23 cellular contexts compared by ENCODE assay signal in genomic region chr7:99790407-99790806, GRCh38. TPM values are rescaled to one million over a fixed set of nuclear protein-coding genes. Genes with fewer than 3 reads are reported as not detected.
A peak's percentile ranks its signal among the peaks of the same experiment; 100 is the strongest.
DNase-seq lines count a peak whose midpoint lies in the region; ATAC-seq, FAIRE-seq and TF ChIP-seq lines count a peak whose summit lies in the region.
"Had no signal": no experiment of that assay in that cellular context is flagged by ENCODE, and none has a peak within 500 bp of the region (broad histone marks: within the 10 kb centered on the region; RNA-seq: fewer than 3 reads in every experiment).

No MANE protein-coding gene starts in this region.

- no peak overlapping the region for H3K4me3 Mint-ChIP-seq in astrocyte (ENCODE audit: unreplicated experiment)
- H3K4me3 Mint-ChIP-seq: CD8-positive, alpha-beta memory T cell; IgD-negative memory B cell had no signal

- POLR2A ChIA-PET in HepG2 (lab: Yijun Ruan, JAX): no interaction called here

- TF ChIP-seq CTCF in liver (IDR thresholded peaks at IDR 0.05; ENCODE audit: low read depth, low read length, missing input control) (no peak), HepG2 (CRISPR knock-in tag; IDR thresholded peaks at IDR 0.05) (no peak), astrocyte (IDR thresholded peaks at IDR 0.05; ENCODE audit: insufficient read depth, low read depth, low read length) (no peak), WERI-Rb-1 (IDR thresholded peaks at IDR 0.05; ENCODE audit: low read depth, low read length) (no peak)

- H3K27me3 ChIP-seq in liver (ENCODE audit: control insufficient read depth in 4 of 4, insufficient read depth in 4 of 4, low read length in 3 of 4) (no peaks in the 10 kb centered on the region), HepG2 (ENCODE audit: control insufficient read depth in 1 of 2, insufficient read depth in 2 of 2, low read length in 2 of 2) (no peaks in the 10 kb centered on the region), astrocyte (ENCODE audit: insufficient read depth, low read length) (no peaks in the 10 kb centered on the region), WERI-Rb-1 (ENCODE audit: insufficient read depth, low read depth, severe bottlenecking) (peaks cover 33% of the 10 kb centered on the region)
- H3K27me3 ChIP-seq: Peyer's patch had no signal

- TF ChIP-seq RAD21 in liver (IDR thresholded peaks at IDR 0.05): no peak
- TF ChIP-seq RAD21 in HepG2 (CRISPR knock-in tag; IDR thresholded peaks at IDR 0.05): no peak

- BruUV-seq in HepG2 (replicated peaks; lab: Mats Ljungman, UMichigan): no TSS peak

- DNase-seq in HepG2 (ENCODE audit: low spot score) (no peak), astrocyte (ENCODE audit: low read depth) (no peak), kidney tubule cell (ENCODE audit: low spot score) (peak; percentile 74), NCI-H1930 (lab: John Stamatoyannopoulos, UW) (no peak), WERI-Rb-1 (no peak), hippocampal formation (lab: John Stamatoyannopoulos, UW) (no peak)
- DNase-seq: C1 segment of cervical spinal cord; CD8-positive, alpha-beta memory T cell; DMS53; Karpas-422; NCI-H1092 treated with DMSO at 0.1 percent for 48 hours; NCI-H146; NCI-H2081; NCI-H446 treated with DMSO at 0.1 percent for 48 hours; NCI-H69; NK-92 treated with Interleukin-12 subunit alpha and Interleukin-12 subunit beta, amount 100 ng/mL, for 24 hours; Peyer's patch; Right ventricle myocardium superior had no signal

- H2AFZ ChIP-seq in HepG2 (ENCODE audit: low read length) (no peak overlapping the region), astrocyte (ENCODE audit: low read depth, low read length) (no peak overlapping the region)

- no peaks in the 10 kb centered on the region for H3K36me3 Mint-ChIP-seq in astrocyte (ENCODE audit: low read depth, unreplicated experiment)
- H3K36me3 Mint-ChIP-seq: CD8-positive, alpha-beta memory T cell; IgD-negative memory B cell had no signal

- in situ Hi-C loops in HepG2 (cut with HindIII; ENCODE audit: extremely low pct_ligation_motif_present, low pct_unique_long_range_greater_than_20kb): no loop called here

- peaks cover 14% of the 10 kb centered on the region for H3K4me1 Mint-ChIP-seq in astrocyte (ENCODE audit: low read depth, unreplicated experiment)
- H3K4me1 Mint-ChIP-seq: IgD-negative memory B cell had no signal

- intact Hi-C loops in HepG2 (cut with micrococcal nuclease; ENCODE audit: unreplicated experiment): no loop called here

- H3K9ac ChIP-seq in liver (ENCODE audit: low read depth in 1 of 2, low read length in 2 of 2) (no peak overlapping the region), HepG2 (ENCODE audit: insufficient read depth, low read depth, low read length) (no peak overlapping the region), astrocyte (ENCODE audit: low read length) (no peak overlapping the region)

- peaks cover 10% of the 10 kb centered on the region for H3K27me3 Mint-ChIP-seq in astrocyte (ENCODE audit: low read depth, unreplicated experiment)

- H3K27ac ChIP-seq in liver (ENCODE audit: low read depth in 1 of 2, low read length in 2 of 2): peak overlapping the region; percentile 91 to 96
- no peak overlapping the region for H3K27ac ChIP-seq in HepG2 (ENCODE audit: extremely low read length, insufficient read depth, low read length)
- no peak overlapping the region for H3K27ac ChIP-seq in astrocyte (ENCODE audit: low read depth, low read length)
- no peak overlapping the region for H3K27ac ChIP-seq in WERI-Rb-1
- H3K27ac ChIP-seq: Peyer's patch had no signal

- no peak for ATAC-seq in HepG2

- H3K4me2 ChIP-seq in HepG2 (ENCODE audit: low read depth, low read length) (no peak overlapping the region), astrocyte (ENCODE audit: low read length) (no peak overlapping the region)

- H3K36me3 ChIP-seq in liver (ENCODE audit: control insufficient read depth in 4 of 4, insufficient read depth in 3 of 4, low read depth in 1 of 4, low read length in 3 of 4): no peaks in the 10 kb centered on the region
- no peaks in the 10 kb centered on the region for H3K36me3 ChIP-seq in HepG2 (replicated peaks in 1 of 2; ENCODE audit: control insufficient read depth in 1 of 2, insufficient read depth in 2 of 2, low read length in 2 of 2)
- H3K36me3 ChIP-seq in astrocyte (ENCODE audit: insufficient read depth, low read length): no peaks in the 10 kb centered on the region
- H3K36me3 ChIP-seq in WERI-Rb-1: no peaks in the 10 kb centered on the region
- H3K36me3 ChIP-seq: Peyer's patch had no signal

- 85% methylated on average over 3 of the region's 3 CpGs for WGBS in liver
- WGBS in HepG2 (ENCODE audit: low lambda C conversion rate): 89% methylated on average over 3 of the region's 3 CpGs

- H3K9me3 ChIP-seq in liver (ENCODE audit: control insufficient read depth in 4 of 4, low read length in 3 of 4) (no peaks in the 10 kb centered on the region), HepG2 (ENCODE audit: low read length) (no peaks in the 10 kb centered on the region), astrocyte (ENCODE audit: insufficient read depth, low read depth, low read length) (no peaks in the 10 kb centered on the region), WERI-Rb-1 (ENCODE audit: severe bottlenecking) (no peaks in the 10 kb centered on the region)
- H3K9me3 ChIP-seq: Peyer's patch had no signal

- peaks cover 2% of the 10 kb centered on the region for H3K9me3 Mint-ChIP-seq in astrocyte (ENCODE audit: unreplicated experiment)
- H3K9me3 Mint-ChIP-seq: CD8-positive, alpha-beta memory T cell; IgD-negative memory B cell had no signal

- no peaks in the 10 kb centered on the region for H4K20me1 ChIP-seq in HepG2 (ENCODE audit: insufficient read depth, low read length)
- H4K20me1 ChIP-seq in astrocyte (ENCODE audit: insufficient read depth, low read length): no peaks in the 10 kb centered on the region

- H3K4me1 ChIP-seq in liver (ENCODE audit: control insufficient read depth in 4 of 4, insufficient read depth in 4 of 4, low read length in 3 of 4) (peaks cover 13 to 47% (median 32%) of the 10 kb centered on the region in 4 donors), HepG2 (ENCODE audit: insufficient read depth, low read length) (peaks cover 59% of the 10 kb centered on the region), astrocyte (ENCODE audit: insufficient read depth, low read length) (peaks cover 11% of the 10 kb centered on the region)

- CTCF ChIA-PET in HepG2 (lab: Yijun Ruan, JAX; ENCODE audit: low intra/inter-chr PET ratio, low total read pairs): no interaction called here

- H3K4me3 ChIP-seq in liver (ENCODE audit: low read depth in 1 of 3, low read length in 3 of 3): no peak overlapping the region
- no peak overlapping the region for H3K4me3 ChIP-seq in HepG2 (replicated peaks in 1 of 3; ENCODE audit: insufficient read depth in 1 of 3, low read depth in 2 of 3, low read length in 3 of 3)
- H3K4me3 ChIP-seq in astrocyte (ENCODE audit: insufficient read depth, low read depth, low read length): no peak overlapping the region
- H3K4me3 ChIP-seq in WERI-Rb-1 (ENCODE audit: low read depth, low read length): no peak overlapping the region
- H3K4me3 ChIP-seq: Peyer's patch had no signal

- no peak for TF ChIP-seq POLR2A in HepG2 (IDR thresholded peaks at IDR 0.05; ENCODE audit: insufficient read depth in 1 of 2, low read depth in 2 of 2, low read length in 2 of 2)

- FAIRE-seq in HepG2 (lab: Jason Lieb, UNC) (no peak), astrocyte (lab: Jason Lieb, UNC) (no peak)
- FAIRE-seq: GM12891, GM19239, HTR-8/SVneo had no signal

- H3K27ac Mint-ChIP-seq in astrocyte (ENCODE audit: unreplicated experiment): peak overlapping the region; percentile 5
- H3K27ac Mint-ChIP-seq: CD8-positive, alpha-beta memory T cell; IgD-negative memory B cell had no signal

- H3K79me2 ChIP-seq in HepG2 (ENCODE audit: insufficient read depth, low read length) (no peaks in the 10 kb centered on the region), astrocyte (ENCODE audit: insufficient read depth, low read length) (no peaks in the 10 kb centered on the region)

- no peak for TF ChIP-seq EP300 in HepG2 (IDR thresholded peaks at IDR 0.05; ENCODE audit: low read depth in 2 of 2, low read length in 2 of 2)
- no peak for TF ChIP-seq EP300 in HepG2 (CRISPR knock-in tag; IDR thresholded peaks at IDR 0.05; ENCODE audit: borderline replicate concordance)

RNA-seq across cellular contexts. Expression of gene CYP3A4, which starts 6.4 kb away (rescaled TPM):
- 100 to 1,000 TPM in 1 of 2 donors, under 1 TPM in 1; 0.51 to 138 TPM for total RNA-seq in liver
- 1,000 to 10,000 TPM in 1 of 2 donors, 100 to 1,000 TPM in 1; 440 to 1,082 TPM for polyA plus RNA-seq in liver
- total RNA-seq in HepG2 (2016; rRNA removed; fragmentation: Illumina TruSeq; extraction: Trizol): 0.11 and 0.35 TPM in 2 replicates
- total RNA-seq in HepG2 (2016; cell fraction: cytosol; rRNA removed; fragmentation: Illumina TruSeq; extraction: Trizol; ENCODE audit: low read depth): 0.09 TPM in 1 of 2 replicates, not detected in the other
- 0.17 and 0.18 TPM in 2 replicates for total RNA-seq in HepG2 (2016; cell fraction: insoluble cytoplasmic fraction; rRNA removed; fragmentation: Illumina TruSeq; extraction: Trizol)
- 0.25 and 0.28 TPM in 2 replicates for total RNA-seq in HepG2 (2016; cell fraction: membrane; rRNA removed; fragmentation: Illumina TruSeq; extraction: Trizol)
- total RNA-seq in HepG2 (2016; cell fraction: nucleus; rRNA removed; fragmentation: Illumina TruSeq; extraction: Trizol): 0.53 TPM in 1 of 2 replicates, not detected in the other
- polyA plus RNA-seq in HepG2 (2011; rRNA removed): 0.07 and 0.24 TPM in 2 replicates
- 0.07 and 0.10 TPM in 2 replicates for polyA plus RNA-seq in HepG2 (2011; cell fraction: cytosol; rRNA removed)
- polyA plus RNA-seq in HepG2 (2011; cell fraction: nucleus; rRNA removed): 0.13 and 0.28 TPM in 2 replicates
- 0.32 and 0.55 TPM in 2 replicates for polyA plus RNA-seq in HepG2 (2012)
- 0.09 TPM in 1 of 2 replicates, not detected in the other for polyA plus RNA-seq in HepG2 (2016; cell fraction: cytosol; fragmentation: Illumina TruSeq; extraction: Trizol; ENCODE audit: low read depth)
- polyA plus RNA-seq in HepG2 (2016; cell fraction: insoluble cytoplasmic fraction; fragmentation: Illumina TruSeq; extraction: Trizol; ENCODE audit: low read depth): 0.21 and 0.24 TPM in 2 replicates
- polyA plus RNA-seq in HepG2 (2016; cell fraction: membrane; fragmentation: Illumina TruSeq; extraction: Trizol; ENCODE audit: low read depth): 0.07 and 0.09 TPM in 2 replicates
- 0.31 and 0.35 TPM in 2 replicates for polyA plus RNA-seq in HepG2 (2016; cell fraction: nucleus; fragmentation: Illumina TruSeq; extraction: Trizol; ENCODE audit: insufficient read depth, low read depth)
- polyA minus RNA-seq in HepG2 (2011; rRNA and poly(A)+ RNA removed; ENCODE audit: low replicate concordance): 0.08 TPM in 1 of 2 replicates, not detected in the other
- polyA minus RNA-seq in HepG2 (2011; cell fraction: cytosol; rRNA and poly(A)+ RNA removed): not detected in 2 replicates
- 0.75 TPM in 1 of 2 replicates, not detected in the other for polyA minus RNA-seq in HepG2 (2011; cell fraction: nucleus; rRNA and poly(A)+ RNA removed)
- total RNA-seq in astrocyte: not detected in 2 replicates
- total RNA-seq: CD8-positive, alpha-beta memory T cell had no signal
- polyA plus RNA-seq: CD8-positive, alpha-beta memory T cell; IgD-negative memory B cell had no signal

RNA-seq across cellular contexts. Expression of gene CYP3A43, which starts 37.4 kb away (rescaled TPM):
- 10 to 100 TPM in 1 of 2 donors, under 1 TPM in 1; 0.61 to 75.3 TPM for total RNA-seq in liver
- polyA plus RNA-seq in liver: 10 to 100 TPM in 1 of 2 donors, 1 to 10 TPM in 1; 4.6 to 35.1 TPM
- total RNA-seq in HepG2 (2016; rRNA removed; fragmentation: Illumina TruSeq; extraction: Trizol): 0.55 and 3.1 TPM in 2 replicates
- total RNA-seq in HepG2 (2016; cell fraction: cytosol; rRNA removed; fragmentation: Illumina TruSeq; extraction: Trizol; ENCODE audit: low read depth): 0.53 and 1.0 TPM in 2 replicates
- total RNA-seq in HepG2 (2016; cell fraction: insoluble cytoplasmic fraction; rRNA removed; fragmentation: Illumina TruSeq; extraction: Trizol): 0.18 and 2.9 TPM in 2 replicates
- total RNA-seq in HepG2 (2016; cell fraction: membrane; rRNA removed; fragmentation: Illumina TruSeq; extraction: Trizol): 0.31 and 0.69 TPM in 2 replicates
- total RNA-seq in HepG2 (2016; cell fraction: nucleus; rRNA removed; fragmentation: Illumina TruSeq; extraction: Trizol): 5.4 and 8.3 TPM in 2 replicates
- 2.3 and 2.4 TPM in 2 replicates for polyA plus RNA-seq in HepG2 (2011; rRNA removed)
- polyA plus RNA-seq in HepG2 (2011; cell fraction: cytosol; rRNA removed): 0.54 and 0.79 TPM in 2 replicates
- 3.7 and 7.4 TPM in 2 replicates for polyA plus RNA-seq in HepG2 (2011; cell fraction: nucleus; rRNA removed)
- polyA plus RNA-seq in HepG2 (2012): 1.7 and 4.7 TPM in 2 replicates
- polyA plus RNA-seq in HepG2 (2016; cell fraction: cytosol; fragmentation: Illumina TruSeq; extraction: Trizol; ENCODE audit: low read depth): 0.09 and 0.25 TPM in 2 replicates
- polyA plus RNA-seq in HepG2 (2016; cell fraction: insoluble cytoplasmic fraction; fragmentation: Illumina TruSeq; extraction: Trizol; ENCODE audit: low read depth): 0.34 TPM in 1 of 2 replicates, not detected in the other
- polyA plus RNA-seq in HepG2 (2016; cell fraction: membrane; fragmentation: Illumina TruSeq; extraction: Trizol; ENCODE audit: low read depth): 0.28 TPM in 1 of 2 replicates, not detected in the other
- polyA plus RNA-seq in HepG2 (2016; cell fraction: nucleus; fragmentation: Illumina TruSeq; extraction: Trizol; ENCODE audit: insufficient read depth, low read depth): 5.7 and 6.2 TPM in 2 replicates
- polyA minus RNA-seq in HepG2 (2011; rRNA and poly(A)+ RNA removed; ENCODE audit: low replicate concordance): not detected in 2 replicates
- polyA minus RNA-seq in HepG2 (2011; cell fraction: cytosol; rRNA and poly(A)+ RNA removed): not detected in 2 replicates
- polyA minus RNA-seq in HepG2 (2011; cell fraction: nucleus; rRNA and poly(A)+ RNA removed): 7.3 and 8.2 TPM in 2 replicates
- not detected in 2 replicates for total RNA-seq in astrocyte
- total RNA-seq: CD8-positive, alpha-beta memory T cell; Right ventricle myocardium superior had no signal
- polyA plus RNA-seq: CD8-positive, alpha-beta memory T cell; IgD-negative memory B cell had no signal

RNA-seq across cellular contexts. Expression of gene CYP3A7, which starts 55.4 kb away (rescaled TPM):
- total RNA-seq in liver (1,000 to 10,000 TPM in 1 of 2 donors, 10 to 100 TPM in 1; 81.2 to 2,448 TPM), HepG2 (2016; rRNA removed; fragmentation: Illumina TruSeq; extraction: Trizol) (6.4 and 6.6 TPM in 2 replicates), astrocyte (not detected in 2 replicates)
- polyA plus RNA-seq in liver (10 to 100 TPM; 36.1 to 85.6 TPM), HepG2 (2011; rRNA removed) (5.7 and 5.8 TPM in 2 replicates)
- 1.1 and 1.4 TPM in 2 replicates for total RNA-seq in HepG2 (2016; cell fraction: cytosol; rRNA removed; fragmentation: Illumina TruSeq; extraction: Trizol; ENCODE audit: low read depth)
- total RNA-seq in HepG2 (2016; cell fraction: insoluble cytoplasmic fraction; rRNA removed; fragmentation: Illumina TruSeq; extraction: Trizol): 5.7 and 6.4 TPM in 2 replicates
- total RNA-seq in HepG2 (2016; cell fraction: membrane; rRNA removed; fragmentation: Illumina TruSeq; extraction: Trizol): 2.3 and 2.5 TPM in 2 replicates
- 6.7 and 7.7 TPM in 2 replicates for total RNA-seq in HepG2 (2016; cell fraction: nucleus; rRNA removed; fragmentation: Illumina TruSeq; extraction: Trizol)
- polyA plus RNA-seq in HepG2 (2011; cell fraction: cytosol; rRNA removed): 1.5 and 3.1 TPM in 2 replicates
- 5.9 and 6.8 TPM in 2 replicates for polyA plus RNA-seq in HepG2 (2011; cell fraction: nucleus; rRNA removed)
- polyA plus RNA-seq in HepG2 (2012): 10.4 and 10.9 TPM in 2 replicates
- 0.79 and 0.80 TPM in 2 replicates for polyA plus RNA-seq in HepG2 (2016; cell fraction: cytosol; fragmentation: Illumina TruSeq; extraction: Trizol; ENCODE audit: low read depth)
- 5.8 and 6.0 TPM in 2 replicates for polyA plus RNA-seq in HepG2 (2016; cell fraction: insoluble cytoplasmic fraction; fragmentation: Illumina TruSeq; extraction: Trizol; ENCODE audit: low read depth)
- 1.9 and 2.2 TPM in 2 replicates for polyA plus RNA-seq in HepG2 (2016; cell fraction: membrane; fragmentation: Illumina TruSeq; extraction: Trizol; ENCODE audit: low read depth)
- 7.5 and 7.8 TPM in 2 replicates for polyA plus RNA-seq in HepG2 (2016; cell fraction: nucleus; fragmentation: Illumina TruSeq; extraction: Trizol; ENCODE audit: insufficient read depth, low read depth)
- polyA minus RNA-seq in HepG2 (2011; rRNA and poly(A)+ RNA removed; ENCODE audit: low replicate concordance): 0.38 TPM in 1 of 2 replicates, not detected in the other
- 1.8 and 1.9 TPM in 2 replicates for polyA minus RNA-seq in HepG2 (2011; cell fraction: cytosol; rRNA and poly(A)+ RNA removed)
- polyA minus RNA-seq in HepG2 (2011; cell fraction: nucleus; rRNA and poly(A)+ RNA removed): 5.2 and 8.2 TPM in 2 replicates
- total RNA-seq: CD8-positive, alpha-beta memory T cell; Right ventricle myocardium superior had no signal
- polyA plus RNA-seq: CD8-positive, alpha-beta memory T cell; IgD-negative memory B cell had no signal

Comparison
In these comparisons a context has a peak if more than half of its experiments do, and no peak if none do; other contexts are left out.
1. H3K27ac ChIP-seq: peak in liver (2 of 2); none in HepG2 (single experiment), astrocyte (single experiment) and WERI-Rb-1 (single experiment).
2. RNA of gene CYP3A7, which starts 55.4 kb away (total RNA-seq): 81.2 to 2,448 TPM in liver; 1.1 to 7.7 TPM in HepG2 and not detected in astrocyte; every median in the first group is over 4 times any median in the second.